1 cellular context compared by ENCODE assay signal in genomic region chr7:1818581-1819200, GRCh38.
TF ChIP-seq lines count a peak whose summit lies in the region.

No MANE protein-coding gene starts in this region.

TF ChIP-seq in GM23338, 12 proteins besides CTCF, POLR2A, EP300 and RAD21 (continued from another document):
- TF ChIP-seq REST (IDR thresholded peaks at IDR 0.05; ENCODE audit: unreplicated experiment) (no peak), ZNF331 (CRISPR knock-in tag; IDR thresholded peaks at IDR 0.05; ENCODE audit: low read depth) (no peak), STAT1 (IDR thresholded peaks at IDR 0.05; ENCODE audit: unreplicated experiment) (no peak), ETS1 (IDR thresholded peaks at IDR 0.05) (no peak), NANOG (IDR thresholded peaks at IDR 0.05; ENCODE audit: borderline replicate concordance) (no peak), JUNB (IDR thresholded peaks at IDR 0.05; ENCODE audit: unreplicated experiment) (no peak), POLR2AphosphoS5 (IDR thresholded peaks at IDR 0.05; ENCODE audit: low read depth) (no peak)
